In the genomic region with DNA sequence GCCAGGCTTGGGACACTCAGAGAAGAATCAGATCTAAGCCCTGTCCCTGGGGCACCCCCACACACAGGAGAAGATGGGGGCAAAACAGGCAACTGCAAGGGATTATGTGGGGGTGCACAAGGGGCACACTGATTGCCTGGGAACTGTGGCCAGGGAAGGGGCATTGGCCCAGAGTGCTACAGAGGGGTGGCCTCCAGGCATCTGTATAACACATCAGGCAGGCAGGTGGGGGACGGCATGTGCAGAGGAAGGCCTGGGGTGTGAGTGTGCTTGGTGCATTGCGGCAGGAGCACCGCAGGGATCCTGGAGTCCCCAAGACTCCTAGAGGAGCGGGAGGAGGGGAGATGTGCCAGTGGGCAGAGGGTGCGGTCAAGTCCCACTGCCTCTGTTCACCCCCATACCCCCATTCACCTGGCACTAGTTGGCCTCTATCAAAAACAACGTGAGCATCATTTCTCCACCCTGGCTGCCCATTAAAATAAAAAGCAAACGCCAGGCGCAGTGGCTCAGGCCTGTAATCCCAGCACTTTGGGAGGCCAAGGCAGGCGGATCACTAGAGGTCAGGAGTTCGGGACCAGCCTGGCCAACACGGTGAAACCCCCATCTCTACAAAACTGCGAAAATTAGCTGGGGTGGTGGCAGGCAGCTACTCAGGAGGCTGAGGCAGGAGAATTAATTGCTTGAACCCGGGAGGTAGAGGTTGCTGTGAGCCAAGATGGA, we compare ENCODE assay signal across 1 cellular context.
TF ChIP-seq lines count a peak whose summit lies in the region.

No MANE protein-coding gene starts in this region.

TF ChIP-seq in H1, 55 proteins besides CTCF, POLR2A, EP300 and RAD21 (continued from another document):
- TF ChIP-seq RFX5 (IDR thresholded peaks at IDR 0.05; ENCODE audit: borderline replicate concordance, low read depth, low read length): no peak
